Comparison of ENCODE assay signal across 8 cellular contexts in the genomic region with DNA sequence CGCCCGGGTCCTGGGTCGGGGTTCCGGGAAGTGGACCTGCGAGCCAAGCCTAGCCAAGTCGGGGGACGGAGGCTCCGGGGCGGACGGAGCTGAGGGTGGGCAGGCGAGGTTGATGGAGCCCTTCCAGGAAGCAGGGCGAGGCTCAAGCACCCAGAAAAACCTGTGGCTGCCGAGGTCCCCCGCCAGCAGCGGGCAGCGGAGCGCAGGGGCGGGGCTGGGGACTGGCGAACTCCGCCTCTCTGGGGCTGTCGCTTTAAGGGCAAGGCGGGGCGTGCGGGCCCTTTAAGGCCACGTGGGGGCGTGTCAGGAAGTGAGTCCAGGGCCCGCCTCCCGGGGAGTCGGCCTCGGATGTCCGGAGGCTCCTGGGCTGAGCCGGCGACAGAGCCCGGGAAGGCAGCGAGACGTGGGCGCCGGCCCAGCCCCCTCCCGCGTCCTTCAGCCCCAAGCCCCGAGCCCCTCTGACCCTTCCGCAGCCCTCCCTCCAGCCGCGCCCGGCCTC. TPM values are rescaled to one million over a fixed set of nuclear protein-coding genes. Genes with fewer than 3 reads are reported as not detected.
A peak's percentile ranks its signal among the peaks of the same experiment; 100 is the strongest.
DNase-seq lines count a peak whose midpoint lies in the region; ATAC-seq and TF ChIP-seq lines count a peak whose summit lies in the region.

A gene (plus strand): TSS at position 344 of the 499 bp plus-strand sequence. CDS start 653 bp downstream, outside the sequence.

- peak; percentile 94 to 98 (median 94) for DNase-seq in CD4-positive, CD25-positive, alpha-beta regulatory T cell
- DNase-seq in NCI-H82 treated with DMSO at 0.1 percent for 48 hours (lab: John Stamatoyannopoulos, UW; ENCODE audit: unreplicated experiment): peak; percentile 58
- peak; percentile 98 for DNase-seq in activated CD4-positive, alpha-beta memory T cell treated with anti-CD3 and anti-CD28 coated beads, Interleukin-2, amount 10 ng/mL, durations not matched to agents 7 days and 5 days
- DNase-seq in lower lobe of right lung: peak; percentile 98
- DNase-seq in stimulated activated CD4-positive, alpha-beta T cell treated with anti-CD3 and anti-CD28 coated beads, TNF-alpha, amount 100 ng/mL, for 24 hours (ENCODE audit: low read depth in 3 of 3): peak; percentile 93 to 96 (median 95)

- peaks cover 6% of the 10 kb centered on the region for H3K36me3 ChIP-seq in CD4-positive, CD25-positive, alpha-beta regulatory T cell (ENCODE audit: control insufficient read depth, insufficient read depth, low read length)
- H3K36me3 ChIP-seq in duodenal mucosa (ENCODE audit: control insufficient read depth in 1 of 2, insufficient read depth in 2 of 2, low read length in 2 of 2): peaks cover 5 to 34% of the 10 kb centered on the region in 2 donors
- peaks cover 20% of the 10 kb centered on the region for H3K36me3 ChIP-seq in lower lobe of right lung

- H3K27me3 Mint-ChIP-seq in CD4-positive, CD25-positive, alpha-beta regulatory T cell: no peaks in the 10 kb centered on the region
- H3K27me3 Mint-ChIP-seq in activated CD4-positive, alpha-beta memory T cell treated with anti-CD3 and anti-CD28 coated beads, Interleukin-2, amount 10 ng/mL, durations not matched to agents 7 days and 5 days: no peaks in the 10 kb centered on the region

- POLR2A ChIA-PET in activated CD4-positive, alpha-beta memory T cell treated with anti-CD3 and anti-CD28 coated beads, Interleukin-2, amount 10 ng/mL, durations not matched to agents 7 days and 5 days (lab: Charles Lee): interaction anchor here (0.6 to 3.9 kb wide), 15 partner anchors 8 to 650 kb away, joined by 3 to 30 read pairs (median 8); a partner anchor contains a TSS

- H3K4me3 ChIP-seq in CD4-positive, CD25-positive, alpha-beta regulatory T cell (ENCODE audit: low read depth, low read length): peak within 1 kb of the TSS; percentile 78
- H3K4me3 ChIP-seq in duodenal mucosa (ENCODE audit: low read depth in 1 of 2, low read length in 2 of 2) (peak within 1 kb of the TSS; percentile 93 to 97), lower lobe of right lung (peak within 1 kb of the TSS; percentile 90)

- ATAC-seq in CD4-positive, CD25-positive, alpha-beta regulatory T cell (ENCODE audit: low read depth in 2 of 2): peak; percentile 96 to 98
- ATAC-seq in GM19395 (IDR thresholded peaks at IDR 0.05; ENCODE audit: unreplicated experiment): peak; percentile 96
- ATAC-seq in HG03565 (IDR thresholded peaks at IDR 0.05; ENCODE audit: unreplicated experiment): peak; percentile 88
- peak; percentile 98 for ATAC-seq in lower lobe of right lung

- CTCF ChIA-PET in activated CD4-positive, alpha-beta memory T cell treated with anti-CD3 and anti-CD28 coated beads, Interleukin-2, amount 10 ng/mL, durations not matched to agents 7 days and 5 days (lab: Charles Lee): interaction anchor here (0.5 to 3.3 kb wide), 6 partner anchors 20 to 201 kb away, joined by 4 to 20 read pairs (median 10); no protein-coding TSS in a partner anchor

- peak within 1 kb of the TSS; percentile 66 to 92 (median 86) for H3K27ac Mint-ChIP-seq in CD4-positive, CD25-positive, alpha-beta regulatory T cell
- peak within 1 kb of the TSS; percentile 83 for H3K27ac Mint-ChIP-seq in activated CD4-positive, alpha-beta memory T cell treated with anti-CD3 and anti-CD28 coated beads, Interleukin-2, amount 10 ng/mL, durations not matched to agents 7 days and 5 days

- no peaks in the 10 kb centered on the region for H3K9me3 ChIP-seq in CD4-positive, CD25-positive, alpha-beta regulatory T cell (ENCODE audit: control insufficient read depth in 2 of 2, low read length in 2 of 2)
- no peaks in the 10 kb centered on the region for H3K9me3 ChIP-seq in duodenal mucosa (ENCODE audit: control insufficient read depth in 1 of 2, low read length in 2 of 2)
- H3K9me3 ChIP-seq in lower lobe of right lung: no peaks in the 10 kb centered on the region

- intact Hi-C loops in lower lobe of right lung (cut with DNase I): no loop called here

- H3K4me1 Mint-ChIP-seq in CD4-positive, CD25-positive, alpha-beta regulatory T cell: peaks cover 8 to 56% (median 34%) of the 10 kb centered on the region in 4 donors
- H3K4me1 Mint-ChIP-seq in activated CD4-positive, alpha-beta memory T cell treated with anti-CD3 and anti-CD28 coated beads, Interleukin-2, amount 10 ng/mL, durations not matched to agents 7 days and 5 days: peaks cover 44% of the 10 kb centered on the region

- peak within 1 kb of the TSS; percentile 82 for H3K27ac ChIP-seq in CD4-positive, CD25-positive, alpha-beta regulatory T cell (ENCODE audit: insufficient read depth, low read length, poor library complexity, severe bottlenecking)
- H3K27ac ChIP-seq in duodenal mucosa (ENCODE audit: low read depth, low read length) (peak within 1 kb of the TSS; percentile 94), lower lobe of right lung (peak within 1 kb of the TSS; percentile 92)

- TF ChIP-seq CTCF in lower lobe of right lung (IDR thresholded peaks at IDR 0.05): peak; percentile 30

- peak within 1 kb of the TSS; percentile 96 to 98 for H3K9ac ChIP-seq in duodenal mucosa (ENCODE audit: low read depth in 1 of 2, low read length in 2 of 2)

- peaks cover 0 to 2% (median 0%) of the 10 kb centered on the region in 7 donors for H3K9me3 Mint-ChIP-seq in CD4-positive, CD25-positive, alpha-beta regulatory T cell
- H3K9me3 Mint-ChIP-seq in activated CD4-positive, alpha-beta memory T cell treated with anti-CD3 and anti-CD28 coated beads, Interleukin-2, amount 10 ng/mL, durations not matched to agents 7 days and 5 days: no peaks in the 10 kb centered on the region

- peak within 1 kb of the TSS; percentile 91 to 99 (median 96) for H3K4me3 Mint-ChIP-seq in CD4-positive, CD25-positive, alpha-beta regulatory T cell
- H3K4me3 Mint-ChIP-seq in activated CD4-positive, alpha-beta memory T cell treated with anti-CD3 and anti-CD28 coated beads, Interleukin-2, amount 10 ng/mL, durations not matched to agents 7 days and 5 days: peak within 1 kb of the TSS; percentile 91

- H3K36me3 Mint-ChIP-seq in CD4-positive, CD25-positive, alpha-beta regulatory T cell: peaks cover 7% of the 10 kb centered on the region
- peaks cover 27% of the 10 kb centered on the region for H3K36me3 Mint-ChIP-seq in activated CD4-positive, alpha-beta memory T cell treated with anti-CD3 and anti-CD28 coated beads, Interleukin-2, amount 10 ng/mL, durations not matched to agents 7 days and 5 days (ENCODE audit: low read depth)

- peaks cover 46% of the 10 kb centered on the region for H3K4me1 ChIP-seq in CD4-positive, CD25-positive, alpha-beta regulatory T cell (ENCODE audit: control insufficient read depth, insufficient read depth, low read length, poor library complexity, severe bottlenecking)
- H3K4me1 ChIP-seq in duodenal mucosa (ENCODE audit: control insufficient read depth in 1 of 2, insufficient read depth in 2 of 2, low read length in 2 of 2): peaks cover 34 to 36% of the 10 kb centered on the region in 2 donors
- H3K4me1 ChIP-seq in lower lobe of right lung: peaks cover 34% of the 10 kb centered on the region

- no peaks in the 10 kb centered on the region for H3K27me3 ChIP-seq in CD4-positive, CD25-positive, alpha-beta regulatory T cell (ENCODE audit: control insufficient read depth, insufficient read depth, low read length)
- no peaks in the 10 kb centered on the region for H3K27me3 ChIP-seq in duodenal mucosa (ENCODE audit: control insufficient read depth in 1 of 2, insufficient read depth in 2 of 2, low read length in 2 of 2)
- H3K27me3 ChIP-seq in lower lobe of right lung (ENCODE audit: low read depth): no peaks in the 10 kb centered on the region

RNA-seq across cellular contexts. Expression of the gene that starts here (rescaled TPM):
- total RNA-seq in CD4-positive, CD25-positive, alpha-beta regulatory T cell: 8.1 TPM
- polyA plus RNA-seq in CD4-positive, CD25-positive, alpha-beta regulatory T cell: 10 to 100 TPM in 3 of 4 donors, 1 to 10 TPM in 1; 9.2 to 18.4 (median 13.6) TPM
- total RNA-seq in activated CD4-positive, alpha-beta memory T cell treated with anti-CD3 and anti-CD28 coated beads, Interleukin-2, amount 10 ng/mL, durations not matched to agents 7 days and 5 days: 10 to 100 TPM; 15.0 to 17.5 TPM
- 24.7 TPM for total RNA-seq in lower lobe of right lung

Comparison
In these comparisons a context has a peak if more than half of its experiments do, and no peak if none do; other contexts are left out.
1. Peak in every context shown above with its lines: DNase-seq, ATAC-seq, H3K4me3 ChIP-seq and H3K27ac ChIP-seq.